12 cellular contexts compared by ENCODE assay signal in genomic region chr3:156615592-156616173, GRCh38. TPM values are rescaled to one million over a fixed set of nuclear protein-coding genes. Genes with fewer than 3 reads are reported as not detected.
DNase-seq lines count a peak whose midpoint lies in the region; ATAC-seq and TF ChIP-seq lines count a peak whose summit lies in the region.
"Had no signal": no experiment of that assay in that cellular context is flagged by ENCODE, and none has a peak within 500 bp of the region (broad histone marks: within the 10 kb centered on the region; RNA-seq: fewer than 3 reads in every experiment).

No MANE protein-coding gene starts in this region.

- H3K27me3 ChIP-seq in heart left ventricle (no peaks in the 10 kb centered on the region), right atrium auricular region (no peaks in the 10 kb centered on the region), adipocyte (replicated peaks; ENCODE audit: control insufficient read depth, insufficient read depth, low read length) (no peaks in the 10 kb centered on the region), upper lobe of right lung (no peaks in the 10 kb centered on the region)

- 18 to 42% (median 24%) methylated on average over 1 of the region's 1 CpG for WGBS in heart left ventricle, 4 donors

- H3K36me3 ChIP-seq in heart left ventricle: no peaks in the 10 kb centered on the region
- no peaks in the 10 kb centered on the region for H3K36me3 ChIP-seq in right atrium auricular region
- no peaks in the 10 kb centered on the region for H3K36me3 ChIP-seq in adipocyte (ENCODE audit: control insufficient read depth, insufficient read depth, low read length, severe bottlenecking)
- H3K36me3 ChIP-seq in upper lobe of right lung: no peaks in the 10 kb centered on the region

- intact Hi-C loops in heart left ventricle (cut with DNase I) (no loop called here), upper lobe of right lung (cut with DNase I) (no loop called here)

- H3K4me3 ChIP-seq in heart left ventricle (no peak overlapping the region), right atrium auricular region (no peak overlapping the region), adipocyte (ENCODE audit: low read length) (peak overlapping the region; percentile 49), upper lobe of right lung (no peak overlapping the region)

- H3K9me3 ChIP-seq in heart left ventricle (no peaks in the 10 kb centered on the region), right atrium auricular region (no peaks in the 10 kb centered on the region), adipocyte (ENCODE audit: control insufficient read depth, low read length) (no peaks in the 10 kb centered on the region), upper lobe of right lung (no peaks in the 10 kb centered on the region)

- DNase-seq in heart left ventricle (peak in 1 of 5 donors; percentile 47), right atrium auricular region (ENCODE audit: low spot score) (no peak), adipocyte (ENCODE audit: low read depth) (peak; percentile 77), hepatic stellate cell (ENCODE audit: low spot score) (peak; percentile 16), upper lobe of right lung (peak; percentile 74), SHP77 (lab: John Stamatoyannopoulos, UW) (no peak), NCI-H1417 (lab: John Stamatoyannopoulos, UW) (no peak), NCI-H1694 (lab: John Stamatoyannopoulos, UW) (no peak)
- DNase-seq: activated effector memory CD4-positive, alpha-beta T cell treated with Interleukin-2 at 50 U/mL for 16 hours; Calu3; glutamatergic neuron; SHP77 treated with DMSO at 0.1 percent for 48 hours had no signal

- peak overlapping the region in 1 of 12 donors; percentile 33 for H3K27ac ChIP-seq in heart left ventricle
- H3K27ac ChIP-seq in right atrium auricular region: peak overlapping the region in 1 of 2 donors; percentile 48
- H3K27ac ChIP-seq in upper lobe of right lung: peak overlapping the region; percentile 71

- H3K9ac ChIP-seq in adipocyte (ENCODE audit: low read length): peak overlapping the region; percentile 67

- TF ChIP-seq POLR2A in heart left ventricle (IDR thresholded peaks at IDR 0.05): no peak

- TF ChIP-seq CTCF in heart left ventricle (IDR thresholded peaks at IDR 0.05): no peak
- TF ChIP-seq CTCF in right atrium auricular region (IDR thresholded peaks at IDR 0.05): no peak
- no peak for TF ChIP-seq CTCF in upper lobe of right lung (IDR thresholded peaks at IDR 0.05)

- ATAC-seq in heart left ventricle: peak in 3 of 4 donors; percentile 53 to 94 (median 83)
- ATAC-seq in upper lobe of right lung: peak; percentile 93

- H3K4me1 ChIP-seq in heart left ventricle (peaks cover 0 to 4% (median 0%) of the 10 kb centered on the region in 12 donors), right atrium auricular region (peaks cover 0 to 10% of the 10 kb centered on the region in 2 donors), adipocyte (ENCODE audit: control insufficient read depth, insufficient read depth, low read length) (peaks cover 46% of the 10 kb centered on the region), upper lobe of right lung (no peaks in the 10 kb centered on the region)

RNA-seq across cellular contexts. Expression of gene TIPARP, which starts 58.7 kb away (rescaled TPM):
- total RNA-seq in heart left ventricle (10 to 100 TPM; 17.8 to 46.8 (median 33.8) TPM), right atrium auricular region (10 to 100 TPM; 39.9 to 47.2 TPM), upper lobe of right lung (56.9 TPM)
- polyA plus RNA-seq in heart left ventricle: 10 to 100 TPM; 12.8 to 36.7 TPM

Comparison
In these comparisons a context has a peak if more than half of its experiments do, and no peak if none do; other contexts are left out.
1. DNase-seq: peak in adipocyte (single experiment), hepatic stellate cell (single experiment) and upper lobe of right lung (single experiment); none in right atrium auricular region (single experiment), SHP77 (0 of 2), NCI-H1417 (0 of 3) and NCI-H1694 (single experiment).